Comparison of ENCODE assay signal across 12 cellular contexts in genomic region chr2:159046966-159047365, GRCh38.
DNase-seq lines count a peak whose midpoint lies in the region; ATAC-seq and TF ChIP-seq lines count a peak whose summit lies in the region.
"Had no signal": no experiment of that assay in that cellular context is flagged by ENCODE, and none has a peak within 500 bp of the region (broad histone marks: within the 10 kb centered on the region; RNA-seq: fewer than 3 reads in every experiment).

No MANE protein-coding gene starts in this region.

- no peaks in the 10 kb centered on the region for H3K36me3 ChIP-seq in thyroid gland

- no peaks in the 10 kb centered on the region for H3K27me3 ChIP-seq in thyroid gland

- no peak for ATAC-seq in GM19351 (IDR thresholded peaks at IDR 0.05; ENCODE audit: unreplicated experiment)
- no peak for ATAC-seq in HG03521 (IDR thresholded peaks at IDR 0.05; ENCODE audit: unreplicated experiment)
- no peak for ATAC-seq in HG02973 (IDR thresholded peaks at IDR 0.05; ENCODE audit: unreplicated experiment)

- 9 to 12% methylated on average over 1 of the region's 1 CpG for WGBS in thyroid gland, 2 donors

- no peak for TF ChIP-seq POLR2A in thyroid gland (IDR thresholded peaks at IDR 0.05)

- H3K4me3 ChIP-seq in thyroid gland (replicated peaks in 1 of 3): no peak overlapping the region
- H3K4me3 ChIP-seq: SK-N-MC had no signal

- intact Hi-C loops in thyroid gland (cut with DNase I): no loop called here

- H3K9me3 ChIP-seq in thyroid gland: no peaks in the 10 kb centered on the region

- peak overlapping the region; percentile 44 to 60 (median 57) for H3K27ac ChIP-seq in thyroid gland
- H3K27ac ChIP-seq: SK-N-MC had no signal

- TF ChIP-seq CTCF in thyroid gland (IDR thresholded peaks at IDR 0.05): no peak

- peak; percentile 64 for DNase-seq in HT1080 (ENCODE audit: low read depth)
- peak; percentile 82 for DNase-seq in astrocyte of the hippocampus (ENCODE audit: low read depth, low spot score)
- peak; percentile 21 for DNase-seq in hepatic stellate cell (ENCODE audit: low spot score)
- DNase-seq in thyroid gland: peak; percentile 48 to 51
- DNase-seq in SW480 (ENCODE audit: low spot score): no peak
- DNase-seq: activated CD4-positive, alpha-beta T cell treated with anti-CD3 and anti-CD28 coated beads for 4 hours; activated effector memory CD4-positive, alpha-beta T cell treated with Interleukin-2 at 50 U/mL for 16 hours; NCI-H526 had no signal

- peaks cover 39 to 50% of the 10 kb centered on the region in 2 donors for H3K4me1 ChIP-seq in thyroid gland
